ENCODE assay signal across 13 cellular contexts in the genomic region with DNA sequence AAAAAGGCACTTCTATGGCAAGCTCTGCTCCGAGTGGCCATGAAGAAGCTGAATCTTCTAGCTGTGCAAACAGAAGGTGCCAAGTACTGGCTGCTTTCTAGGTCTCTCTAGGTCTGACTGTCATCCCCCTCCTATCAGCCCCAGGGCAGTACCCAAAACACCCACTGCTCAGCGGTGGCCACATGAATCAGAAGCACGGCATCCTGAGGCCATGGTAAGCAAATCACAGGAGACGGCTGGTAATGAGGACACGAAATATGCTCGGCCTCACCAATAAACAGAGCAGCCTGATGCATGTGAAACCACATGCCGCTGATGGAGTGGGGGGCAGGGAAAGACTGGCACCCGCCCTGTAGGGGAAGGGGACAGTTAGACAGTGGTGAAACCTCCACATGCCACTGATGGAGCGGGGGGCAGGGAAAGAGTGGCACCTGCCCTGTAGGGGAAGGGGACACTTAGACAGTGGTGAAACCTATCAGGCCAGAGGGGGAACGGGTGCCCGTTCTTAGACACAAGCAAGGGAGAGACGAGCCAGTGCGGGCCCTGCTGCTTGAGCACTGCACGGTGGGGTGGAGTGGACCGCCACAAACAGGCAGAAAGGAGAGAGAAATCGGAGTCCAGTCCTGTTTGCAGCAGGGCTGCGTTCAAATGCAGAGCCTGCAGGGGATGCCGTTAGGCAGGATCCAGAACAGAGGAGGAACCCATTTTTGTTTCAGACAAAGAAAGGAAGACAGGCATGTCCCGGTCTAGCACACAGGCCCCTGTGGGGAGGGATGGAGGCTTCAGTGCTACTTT. TPM values are rescaled to one million over a fixed set of nuclear protein-coding genes. Genes with fewer than 3 reads are reported as not detected.
DNase-seq lines count a peak whose midpoint lies in the region; ATAC-seq and TF ChIP-seq lines count a peak whose summit lies in the region.
"Had no signal": no experiment of that assay in that cellular context is flagged by ENCODE, and none has a peak within 500 bp of the region (broad histone marks: within the 10 kb centered on the region; RNA-seq: fewer than 3 reads in every experiment).

No MANE protein-coding gene starts in this region.

- peak overlapping the region; percentile 29 for H3K27ac Mint-ChIP-seq in MCF 10A (ENCODE audit: low read depth, unreplicated experiment)

- H3K27me3 ChIP-seq in breast epithelium = no peaks in the 10 kb centered on the region
- H3K27me3 ChIP-seq: cardiac muscle cell, esophagus muscularis mucosa had no signal

- no peaks in the 10 kb centered on the region for H3K9me3 Mint-ChIP-seq in MCF 10A (ENCODE audit: unreplicated experiment)

- H3K4me1 Mint-ChIP-seq in MCF 10A (ENCODE audit: insufficient read depth, unreplicated experiment) = peaks cover 27% of the 10 kb centered on the region

- intact Hi-C loops in MCF 10A (cut with micrococcal nuclease) = loop anchor here (5.0 kb wide), 1 partner anchor 404 kb away; no protein-coding TSS in a partner anchor
- intact Hi-C loops in breast epithelium (cut with DNase I; ENCODE audit: low total_unique reads) = loop anchor here (10.0 kb wide), 1 partner anchor 312 kb away; no protein-coding TSS in a partner anchor

- no peak for TF ChIP-seq CTCF in MCF 10A (IDR thresholded peaks at IDR 0.05; ENCODE audit: unreplicated experiment)
- TF ChIP-seq CTCF in breast epithelium (IDR thresholded peaks at IDR 0.05) = no peak

- no peak overlapping the region for H3K4me3 ChIP-seq in breast epithelium
- H3K4me3 ChIP-seq: cardiac muscle cell, skin epidermis had no signal

- peaks cover 5% of the 10 kb centered on the region for H3K36me3 Mint-ChIP-seq in MCF 10A (ENCODE audit: insufficient read depth, unreplicated experiment)

- CTCF ChIA-PET in MCF 10A (lab: Yijun Ruan, JAX) = interaction anchor here (0.6 to 3.1 kb wide), 11 partner anchors 11 to 466 kb away, joined by 3 to 21 read pairs (median 4); no protein-coding TSS in a partner anchor

- peaks cover 8 to 15% of the 10 kb centered on the region in 2 donors for H3K4me1 ChIP-seq in breast epithelium

- no peak for TF ChIP-seq POLR2A in breast epithelium (IDR thresholded peaks at IDR 0.05)

- no peaks in the 10 kb centered on the region for H3K27me3 Mint-ChIP-seq in MCF 10A (ENCODE audit: insufficient read depth, unreplicated experiment)

- DNase-seq in MCF 10A (ENCODE audit: unreplicated experiment) = peak; percentile 42
- DNase-seq in breast epithelium (ENCODE audit: low spot score in 2 of 2) = no peak
- DNase-seq in M059J (ENCODE audit: low read depth) = peak; percentile 95
- peak; percentile 16 for DNase-seq in cerebellar cortex (ENCODE audit: low spot score)
- peak; percentile 26 for DNase-seq in non-pigmented ciliary epithelial cell (ENCODE audit: low read depth)
- DNase-seq in NCI-H1930 (lab: John Stamatoyannopoulos, UW) = no peak
- DNase-seq in caudate nucleus (lab: John Stamatoyannopoulos, UW) = no peak
- DNase-seq: NCI-H1048, SHP77 had no signal

- no TSS peak for BruUV-seq in MCF 10A (replicated peaks; lab: Mats Ljungman, UMichigan)

- no peaks in the 10 kb centered on the region for H3K36me3 ChIP-seq in breast epithelium
- H3K36me3 ChIP-seq: cardiac muscle cell, esophagus muscularis mucosa had no signal

- POLR2A ChIA-PET in MCF 10A (lab: Yijun Ruan, JAX) = interaction anchor here (0.6 kb wide), 1 partner anchor 413 kb away, joined by 5 read pairs; no protein-coding TSS in a partner anchor

- no peak overlapping the region for H3K4me3 Mint-ChIP-seq in MCF 10A (ENCODE audit: unreplicated experiment)

- H3K27ac ChIP-seq in breast epithelium = no peak overlapping the region
- no peak overlapping the region for H3K27ac ChIP-seq in caudate nucleus (ENCODE audit: low read depth, low read length)
- H3K27ac ChIP-seq: cardiac muscle cell, esophagus muscularis mucosa, skin epidermis had no signal

- ATAC-seq in GM18907 (IDR thresholded peaks at IDR 0.05; ENCODE audit: unreplicated experiment) = no peak

- H3K9me3 ChIP-seq in breast epithelium = no peaks in the 10 kb centered on the region
- H3K9me3 ChIP-seq: esophagus muscularis mucosa had no signal

RNA-seq across cellular contexts. Expression of gene MOB2, which starts 29.9 kb away (rescaled TPM):
- 20.1 and 20.2 TPM in 2 replicates for total RNA-seq in MCF 10A (2022)
- 10 to 100 TPM; 36.4 to 46.1 (median 37.9) TPM for total RNA-seq in breast epithelium
- total RNA-seq in M059J (2014; rRNA removed; shearing (Covaris generic)) = 9.5 and 21.3 TPM in 2 replicates

RNA-seq across cellular contexts. Expression of gene DUSP8, which starts 55.6 kb away (rescaled TPM):
- total RNA-seq in MCF 10A (2022) (10.4 and 17.6 TPM in 2 replicates), breast epithelium (1 to 10 TPM in 2 of 3 donors, under 1 TPM in 1; 0.80 to 2.9 (median 1.6) TPM)
- 1.2 and 3.5 TPM in 2 replicates for total RNA-seq in M059J (2014; rRNA removed; shearing (Covaris generic))

Comparison
In these comparisons a context has a peak if more than half of its experiments do, and no peak if none do; other contexts are left out.
1. DNase-seq: peak in MCF 10A (single experiment), M059J (single experiment), cerebellar cortex (single experiment) and non-pigmented ciliary epithelial cell (single experiment); none in breast epithelium (0 of 2), NCI-H1930 (0 of 2) and caudate nucleus (0 of 61).